In genomic region chr7:138573741-138574140, GRCh38 we compare ENCODE assay signal across 16 cellular contexts.
A peak's percentile ranks its signal among the peaks of the same experiment; 100 is the strongest.
DNase-seq lines count a peak whose midpoint lies in the region; ATAC-seq and TF ChIP-seq lines count a peak whose summit lies in the region.
"Had no signal": no experiment of that assay in that cellular context is flagged by ENCODE, and none has a peak within 500 bp of the region (broad histone marks: within the 10 kb centered on the region; RNA-seq: fewer than 3 reads in every experiment).

No MANE protein-coding gene starts in this region.

- no peaks in the 10 kb centered on the region for H4K20me1 ChIP-seq in neural progenitor cell (ENCODE audit: low read depth)

- H3K4me1 Mint-ChIP-seq in glutamatergic neuron (ENCODE audit: low read depth, unreplicated experiment) (peaks cover 10% of the 10 kb centered on the region), neural progenitor cell (peaks cover 27% of the 10 kb centered on the region)

- H3K4me1 ChIP-seq in cardiac muscle cell (ENCODE audit: low read depth), result no peaks in the 10 kb centered on the region
- H3K4me1 ChIP-seq in neural progenitor cell, result peaks cover 17% of the 10 kb centered on the region

- H3K4me3 Mint-ChIP-seq in glutamatergic neuron (ENCODE audit: unreplicated experiment) (no peak overlapping the region), neural progenitor cell (no peak overlapping the region)
- H3K4me3 Mint-ChIP-seq: CD4-positive, alpha-beta memory T cell had no signal

- no peaks in the 10 kb centered on the region for H3K36me3 Mint-ChIP-seq in glutamatergic neuron (ENCODE audit: unreplicated experiment)
- H3K36me3 Mint-ChIP-seq in neural progenitor cell, result peaks cover 63% of the 10 kb centered on the region

- H3K9me3 ChIP-seq in cardiac muscle cell (ENCODE audit: low read depth), result no peaks in the 10 kb centered on the region
- no peaks in the 10 kb centered on the region for H3K9me3 ChIP-seq in neural progenitor cell (ENCODE audit: low read depth)

- H3K79me2 ChIP-seq in neural progenitor cell (ENCODE audit: low read depth), result peaks cover 62% of the 10 kb centered on the region

- H3K27me3 ChIP-seq in cardiac muscle cell (no peaks in the 10 kb centered on the region), neural progenitor cell (no peaks in the 10 kb centered on the region)

- TF ChIP-seq CTCF in cardiac muscle cell (IDR thresholded peaks at IDR 0.05; ENCODE audit: low read depth, low read length), result no peak
- TF ChIP-seq CTCF in glutamatergic neuron (IDR thresholded peaks at IDR 0.05; ENCODE audit: partially characterized antibody, unreplicated experiment), result no peak
- no peak for TF ChIP-seq CTCF in neural progenitor cell (IDR thresholded peaks at IDR 0.05)

- intact Hi-C loops in left ventricle myocardium superior (cut with micrococcal nuclease), result no loop called here

- ATAC-seq in left ventricle myocardium superior, result no peak
- ATAC-seq in HG03045 (IDR thresholded peaks at IDR 0.05; ENCODE audit: unreplicated experiment), result no peak
- ATAC-seq: HCT116 had no signal

- H3K9me3 Mint-ChIP-seq in glutamatergic neuron (ENCODE audit: unreplicated experiment), result no peaks in the 10 kb centered on the region
- H3K9me3 Mint-ChIP-seq in neural progenitor cell, result no peaks in the 10 kb centered on the region
- H3K9me3 Mint-ChIP-seq: CD4-positive, alpha-beta memory T cell had no signal

- H3K4me2 ChIP-seq in neural progenitor cell, result no peak overlapping the region

- H3K27ac ChIP-seq in cardiac muscle cell (peak overlapping the region; percentile 59), neural progenitor cell (peak overlapping the region; percentile 73)
- H3K27ac ChIP-seq: GM23248 had no signal

- H3K27me3 Mint-ChIP-seq in glutamatergic neuron (ENCODE audit: unreplicated experiment) (peaks cover 2% of the 10 kb centered on the region), neural progenitor cell (ENCODE audit: insufficient read depth, low read depth) (peaks cover 2% of the 10 kb centered on the region)
- H3K27me3 Mint-ChIP-seq: CD4-positive, alpha-beta memory T cell had no signal

- peaks cover 64% of the 10 kb centered on the region for H3F3A ChIP-seq in neural progenitor cell (ENCODE audit: low read depth)

- no peak overlapping the region for H3K4me3 ChIP-seq in cardiac muscle cell
- H3K4me3 ChIP-seq in neural progenitor cell, result no peak overlapping the region
- H3K4me3 ChIP-seq: GM23248 had no signal

- peak overlapping the region; percentile 25 for H3K27ac Mint-ChIP-seq in glutamatergic neuron (ENCODE audit: unreplicated experiment)
- no peak overlapping the region for H3K27ac Mint-ChIP-seq in neural progenitor cell
- H3K27ac Mint-ChIP-seq: CD4-positive, alpha-beta memory T cell had no signal

- no peak for DNase-seq in cardiac muscle cell (ENCODE audit: low read depth in 1 of 2, low spot score in 1 of 2)
- DNase-seq in left ventricle myocardium superior, result no peak
- no peak for DNase-seq in glutamatergic neuron
- no peak for DNase-seq in neural progenitor cell (ENCODE audit: low spot score)
- DNase-seq in 8988T, result no peak
- DNase-seq: C1 segment of cervical spinal cord; Calu3; CD4-positive, alpha-beta memory T cell; COR-L47; DMS53; DMS79 treated with DMSO at 0.1 percent for 48 hours; GF-D8; GM23248; H7 had no signal

- no peak overlapping the region for H3K9ac ChIP-seq in neural progenitor cell
- H3K9ac ChIP-seq: GM23248 had no signal

- H3K36me3 ChIP-seq in cardiac muscle cell (peaks cover 62% of the 10 kb centered on the region), neural progenitor cell (peaks cover 66% of the 10 kb centered on the region)

- no peak overlapping the region for H2AFZ ChIP-seq in neural progenitor cell (replicated peaks)
- H2AFZ ChIP-seq: GM23248 had no signal
